ENCODE assay signal across 8 cellular contexts in the genomic region with DNA sequence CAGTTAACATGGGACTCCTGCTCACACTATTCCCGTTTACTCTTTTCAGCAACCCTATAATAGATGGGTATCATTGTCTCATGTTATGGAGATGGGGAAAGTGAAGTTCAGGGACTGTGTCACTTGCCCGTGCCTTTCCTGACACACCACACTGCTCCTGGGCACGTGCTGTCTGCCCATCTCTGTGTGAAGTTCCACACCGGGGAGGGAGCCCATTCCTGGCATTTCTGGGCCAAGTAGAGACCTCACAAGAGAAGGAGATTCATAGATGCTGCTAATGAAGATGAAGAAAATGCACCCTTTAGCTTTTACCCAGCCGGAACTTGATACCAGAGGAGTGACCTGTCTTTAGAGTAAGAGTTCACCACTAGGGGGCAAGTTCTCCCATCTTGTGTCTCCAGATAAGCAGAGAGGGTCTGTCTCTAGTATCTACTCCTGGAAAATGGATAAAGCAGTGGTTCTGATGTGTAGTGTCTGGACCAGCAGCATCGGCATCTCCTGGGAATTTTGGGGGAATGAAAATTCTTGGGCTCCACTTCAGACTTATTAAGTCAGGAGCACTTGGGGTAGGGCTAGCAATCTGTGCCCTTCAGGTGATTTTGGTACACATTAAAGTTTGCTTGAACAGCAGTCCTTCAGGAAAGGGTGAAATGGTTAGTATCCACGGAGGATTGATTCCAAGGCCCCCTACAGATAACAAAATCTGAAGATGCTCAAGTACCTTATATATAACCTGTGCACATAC. TPM values are rescaled to one million over a fixed set of nuclear protein-coding genes. Genes with fewer than 3 reads are reported as not detected.
DNase-seq lines count a peak whose midpoint lies in the region; ATAC-seq and TF ChIP-seq lines count a peak whose summit lies in the region.

No MANE protein-coding gene starts in this region.

- H3K27ac ChIP-seq in foreskin keratinocyte (no peak overlapping the region), trophoblast cell (ENCODE audit: low read depth, low read length) (no peak overlapping the region)

- no peak overlapping the region for H4K12ac ChIP-seq in trophoblast cell (ENCODE audit: low read depth, low read length)

- no CpG with 5 or more reads among the region's 7 CpGs for WGBS in trophoblast cell (ENCODE audit: extremely low coverage, insufficient coverage, insufficient read length)

- H3K14ac ChIP-seq in trophoblast cell (ENCODE audit: low read length): no peak overlapping the region

- no peak overlapping the region for H3K18ac ChIP-seq in trophoblast cell (ENCODE audit: low read length)

- no peak overlapping the region for H4K91ac ChIP-seq in trophoblast cell (ENCODE audit: low read depth, low read length)

- H3K4me1 ChIP-seq in foreskin keratinocyte (peaks cover 7% of the 10 kb centered on the region), trophoblast cell (ENCODE audit: control insufficient read depth in 1 of 2, insufficient read depth in 2 of 2, low read length in 2 of 2) (peaks cover 6 to 12% of the 10 kb centered on the region in 2 experiments)

- H3K23ac ChIP-seq in trophoblast cell (ENCODE audit: low read length): no peak overlapping the region

- no peaks in the 10 kb centered on the region for H3K9me3 ChIP-seq in trophoblast cell (ENCODE audit: insufficient read depth, low read depth, low read length)

- no peak overlapping the region for H2BK120ac ChIP-seq in trophoblast cell (ENCODE audit: insufficient read depth, low read length, poor library complexity)

- no peak overlapping the region for H3K9ac ChIP-seq in trophoblast cell (ENCODE audit: low read length)

- no peak overlapping the region for H3K4me2 ChIP-seq in trophoblast cell (ENCODE audit: low read length)

- H3K27me3 ChIP-seq in foreskin keratinocyte (no peaks in the 10 kb centered on the region), trophoblast cell (ENCODE audit: insufficient read depth, low read length) (no peaks in the 10 kb centered on the region)

- no peak overlapping the region for H2BK5ac ChIP-seq in trophoblast cell (ENCODE audit: low read depth, low read length, poor library complexity)

- no peak overlapping the region for H2BK12ac ChIP-seq in trophoblast cell (ENCODE audit: low read length)

- DNase-seq in DMS79 (lab: John Stamatoyannopoulos, UW) (peak; percentile 42), NCI-H526 treated with DMSO at 0.1 percent for 48 hours (lab: John Stamatoyannopoulos, UW) (peak; percentile 61), foreskin keratinocyte (peak in 1 of 2 donors; percentile 56), trophoblast cell (peak; percentile 45 to 89), omental fat pad (ENCODE audit: low spot score) (no peak)
- peak; percentile 14 for DNase-seq in activated CD8-positive, alpha-beta memory T cell treated with anti-CD3 and anti-CD28 coated beads, Interleukin-2, amount 50 U/mL, for 1 hour (ENCODE audit: extremely low read depth)

- TF ChIP-seq CTCF in foreskin keratinocyte (conservative IDR thresholded peaks at IDR 0.05) (peak; percentile 70), omental fat pad (IDR thresholded peaks at IDR 0.05) (no peak)

- H3K36me3 ChIP-seq in trophoblast cell (ENCODE audit: control insufficient read depth in 1 of 2, insufficient read depth in 2 of 2, low read length in 2 of 2): no peaks in the 10 kb centered on the region

- H3K4ac ChIP-seq in trophoblast cell (ENCODE audit: low read depth, low read length): no peak overlapping the region

- no peak overlapping the region for H2AK5ac ChIP-seq in trophoblast cell (ENCODE audit: low read length)

- peaks cover 7% of the 10 kb centered on the region for H3K79me1 ChIP-seq in trophoblast cell (ENCODE audit: low read length)

- no peak overlapping the region for H2AFZ ChIP-seq in trophoblast cell (ENCODE audit: insufficient read depth, low read length, poor library complexity)

- H3K4me3 ChIP-seq in trophoblast cell (ENCODE audit: low read depth, low read length): no peak overlapping the region

- H3K79me2 ChIP-seq in trophoblast cell (ENCODE audit: control insufficient read depth, insufficient read depth, low read length, poor library complexity): peaks cover 7% of the 10 kb centered on the region

- H4K8ac ChIP-seq in trophoblast cell (ENCODE audit: low read depth, low read length): no peak overlapping the region

- ATAC-seq in GM19397 (IDR thresholded peaks at IDR 0.05; ENCODE audit: unreplicated experiment) (peak; percentile 45), HG03565 (IDR thresholded peaks at IDR 0.05; ENCODE audit: unreplicated experiment) (peak; percentile 58), foreskin keratinocyte (peak; percentile 62), omental fat pad (ENCODE audit: low FRiP score) (no peak)

RNA-seq across cellular contexts. Expression of a gene that starts 2.0 kb away (rescaled TPM):
- total RNA-seq in foreskin keratinocyte (42.5 and 46.0 TPM in 2 replicates), omental fat pad (10 to 100 TPM; 20.7 to 42.2 (median 28.7) TPM)
- 9.7 and 15.4 TPM in 2 replicates for polyA plus RNA-seq in foreskin keratinocyte
- polyA plus RNA-seq in trophoblast cell (2013): 33.0 and 33.2 TPM in 2 replicates
